27 cellular contexts compared by ENCODE assay signal in genomic region chr15:39854161-39854560, GRCh38.
DNase-seq lines count a peak whose midpoint lies in the region; ATAC-seq, FAIRE-seq and TF ChIP-seq lines count a peak whose summit lies in the region.
"Had no signal": no experiment of that assay in that cellular context is flagged by ENCODE, and none has a peak within 500 bp of the region (broad histone marks: within the 10 kb centered on the region; RNA-seq: fewer than 3 reads in every experiment).

No MANE protein-coding gene starts in this region.

- intact Hi-C loops in body of pancreas (cut with DNase I): no loop called here

- TF ChIP-seq CTCF in RWPE2 (IDR thresholded peaks at IDR 0.05; ENCODE audit: poor library complexity, severe bottlenecking): no peak
- no peak for TF ChIP-seq CTCF in fibroblast of mammary gland (conservative IDR thresholded peaks at IDR 0.05; ENCODE audit: control insufficient read depth, insufficient read depth, low read depth, low read length)
- no peak for TF ChIP-seq CTCF in body of pancreas (IDR thresholded peaks at IDR 0.05)

- no peaks in the 10 kb centered on the region for H3K36me3 ChIP-seq in RWPE2 (ENCODE audit: low read depth)
- H3K36me3 ChIP-seq in body of pancreas (replicated peaks in 1 of 2; ENCODE audit: insufficient read depth in 1 of 2, low read depth in 2 of 2): no peaks in the 10 kb centered on the region
- H3K36me3 ChIP-seq: sigmoid colon, vagina had no signal

- H3K4me3 ChIP-seq in RWPE2 (ENCODE audit: severe bottlenecking) (no peak overlapping the region), fibroblast of mammary gland (ENCODE audit: control insufficient read depth, low read depth, low read length) (no peak overlapping the region), body of pancreas (no peak overlapping the region)
- H3K4me3 ChIP-seq: K562, sigmoid colon, testis, vagina had no signal

- H3K27me3 ChIP-seq in RWPE2 (ENCODE audit: insufficient read depth, poor library complexity, severe bottlenecking): no peaks in the 10 kb centered on the region
- no peaks in the 10 kb centered on the region for H3K27me3 ChIP-seq in body of pancreas
- H3K27me3 ChIP-seq: sigmoid colon, testis, vagina had no signal

- no peaks in the 10 kb centered on the region for H3K9me3 ChIP-seq in RWPE2 (ENCODE audit: severe bottlenecking)
- no peaks in the 10 kb centered on the region for H3K9me3 ChIP-seq in body of pancreas
- H3K9me3 ChIP-seq: sigmoid colon, testis, vagina had no signal

- DNase-seq in H54 (ENCODE audit: insufficient read length, low spot score): no peak
- no peak for DNase-seq in RWPE2 (ENCODE audit: low spot score)
- DNase-seq in fibroblast of mammary gland (ENCODE audit: low read depth): peak; percentile 61
- DNase-seq in renal cortical epithelial cell (ENCODE audit: low read depth): peak; percentile 57
- no peak for DNase-seq in central memory CD4-positive, alpha-beta T cell
- DNase-seq in body of pancreas: no peak
- DNase-seq: activated CD4-positive, alpha-beta T cell treated with anti-CD3 and anti-CD28 coated beads, Interleukin-2, amount 50 U/mL, for 4 hours; aorta; CD4-positive, CD25-positive, alpha-beta regulatory T cell; foreskin melanocyte; MM.1S; NCI-H1417; NCI-H2081; NCI-H2227 treated with DMSO at 0.1 percent for 48 hours; NCI-H748 treated with DMSO at 0.1 percent for 48 hours; sigmoid colon; stimulated activated naive CD4-positive, alpha-beta T cell treated with Interleukin-2 at 50 U/mL for 16 hours; T-cell; testis had no signal

- TF ChIP-seq POLR2A in H54 (IDR thresholded peaks at IDR 0.05; ENCODE audit: low read depth, low read length): no peak
- TF ChIP-seq POLR2A in body of pancreas (IDR thresholded peaks at IDR 0.05): no peak

- H3K27ac ChIP-seq in RWPE2 (ENCODE audit: poor library complexity, severe bottlenecking) (no peak overlapping the region), body of pancreas (no peak overlapping the region)
- H3K27ac ChIP-seq: sigmoid colon, testis, vagina had no signal

- FAIRE-seq in H54 (lab: Jason Lieb, UNC): peak; percentile 43
- FAIRE-seq: D721Med, GM12892, K562 had no signal

- ATAC-seq in RWPE2 (ENCODE audit: low read depth) (peak; percentile 47; the same call in 2 of the 3 replicates), HG03095 (IDR thresholded peaks at IDR 0.05; ENCODE audit: unreplicated experiment) (no peak), body of pancreas (no peak), GM19452 (IDR thresholded peaks at IDR 0.05; ENCODE audit: unreplicated experiment) (no peak)
- ATAC-seq: activated naive CD4-positive, alpha-beta T cell treated with anti-CD3 and anti-CD28 coated beads, Interleukin-2, amount 50 U/mL, for 72 hours; K562; left lobe of liver; T-cell had no signal

- H3K4me1 ChIP-seq in RWPE2 (ENCODE audit: insufficient read depth, poor library complexity, severe bottlenecking) (peaks cover 10% of the 10 kb centered on the region), body of pancreas (no peaks in the 10 kb centered on the region)
- H3K4me1 ChIP-seq: testis had no signal

Comparison
In these comparisons a context has a peak if more than half of its experiments do, and no peak if none do; other contexts are left out.
1. DNase-seq: peak in fibroblast of mammary gland (single experiment) and renal cortical epithelial cell (single experiment); none in H54 (single experiment), RWPE2 (single experiment), central memory CD4-positive, alpha-beta T cell (single experiment) and body of pancreas (0 of 4).